In the genomic region with DNA sequence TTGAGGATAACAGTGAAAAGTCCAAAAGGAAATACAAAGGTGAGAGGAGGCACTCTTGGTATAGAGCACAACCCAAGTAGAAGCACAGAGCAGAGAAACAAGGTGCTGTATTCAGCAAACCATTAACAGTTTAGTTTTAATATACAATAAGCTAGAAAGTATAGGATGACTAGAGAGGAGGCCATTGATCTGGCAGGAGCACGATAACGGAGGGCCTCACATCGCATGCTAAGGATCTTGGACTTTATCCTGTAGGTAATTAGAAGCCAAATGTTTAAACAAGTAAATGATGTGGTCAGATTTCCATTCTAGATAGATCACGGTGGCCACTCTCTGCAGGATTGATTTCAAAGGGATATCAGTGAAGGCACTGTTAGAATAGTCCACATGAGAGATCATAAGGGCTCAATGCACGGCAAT, we compare ENCODE assay signal across 22 cellular contexts.
"Had no signal": no experiment of that assay in that cellular context is flagged by ENCODE, and none has a peak within 500 bp of the region (broad histone marks: within the 10 kb centered on the region; RNA-seq: fewer than 3 reads in every experiment).

No MANE protein-coding gene starts in this region.

- DNase-seq: cortex of kidney; dorsolateral prefrontal cortex; effector CD8-positive, alpha-beta T cell; glutamatergic neuron; kidney; left cardiac atrium; left ventricle myocardium superior; mesendoderm; naive thymus-derived CD4-positive, alpha-beta T cell; nephron progenitor cell; psoas muscle; retina; stimulated activated CD4-positive, alpha-beta T cell treated with anti-CD3 and anti-CD28 coated beads, Interleukin-2, amount 100 ng/mL, for 24 hours; stimulated activated CD4-positive, alpha-beta T cell treated with anti-CD3 and anti-CD28 coated beads, Interleukin-4, amount 100 ng/mL, for 4 hours; stimulated activated naive B cell treated with anti-CD40 and anti-IgM and Interleukin-4, amounts not matched to agents 10 μg/mL and 1 μg/mL and 100 μg/mL, for 72 hours; stimulated activated naive CD8-positive, alpha-beta T cell treated with anti-CD3 and anti-CD28 coated beads, Interleukin-15, amount 100 ng/mL, for 72 hours; testis had no signal

- ATAC-seq: gastroesophageal sphincter; left cardiac atrium; left ventricle myocardium superior; naive thymus-derived CD4-positive, alpha-beta T cell; psoas muscle; sciatic nerve; stimulated activated naive B cell treated with anti-CD40 and anti-IgM and Interleukin-4, amounts not matched to agents 10 μg/mL and 1 μg/mL and 100 μg/mL, for 72 hours; stimulated activated naive CD8-positive, alpha-beta T cell treated with anti-CD3 and anti-CD28 coated beads, Interleukin-15, amount 100 ng/mL, for 72 hours had no signal

- H3K9me3 ChIP-seq: esophagus muscularis mucosa, gastroesophageal sphincter, psoas muscle, testis, tibial nerve had no signal

- H3K4me3 ChIP-seq: dorsolateral prefrontal cortex, esophagus muscularis mucosa, gastroesophageal sphincter, psoas muscle, testis, tibial nerve had no signal

- H3K36me3 ChIP-seq: esophagus muscularis mucosa, gastroesophageal sphincter, tibial nerve had no signal

- H3K27me3 ChIP-seq: dorsolateral prefrontal cortex, esophagus muscularis mucosa, gastroesophageal sphincter, testis, tibial nerve had no signal

- H3K4me1 ChIP-seq: esophagus muscularis mucosa, gastroesophageal sphincter, psoas muscle, testis, tibial nerve had no signal

- H3K27ac ChIP-seq: dorsolateral prefrontal cortex, epithelial cell of prostate, esophagus muscularis mucosa, gastroesophageal sphincter, psoas muscle, testis, tibial nerve had no signal

- FAIRE-seq: kidney had no signal
